ENCODE assay signal across 19 cellular contexts in genomic region chr6:52799272-52799671, GRCh38. TPM values are rescaled to one million over a fixed set of nuclear protein-coding genes. Genes with fewer than 3 reads are reported as not detected.
"Had no signal": no experiment of that assay in that cellular context is flagged by ENCODE, and none has a peak within 500 bp of the region (broad histone marks: within the 10 kb centered on the region; RNA-seq: fewer than 3 reads in every experiment).

No MANE protein-coding gene starts in this region.

RNA-seq across cellular contexts. Expression of gene GSTA1, which starts 4.3 kb away (rescaled TPM):
- total RNA-seq: activated B cell treated with CpG ODN at 0.5 μM for 24 hours; activated CD8-positive, alpha-beta T cell treated with anti-CD3 and anti-CD28 coated beads for 36 hours; activated T-helper 17 cell treated with anti-CD3 and anti-CD28 coated beads, Interleukin-2, amount 50 U/mL, for 72 hours; chondrocyte; foreskin keratinocyte; heart right ventricle; left cardiac atrium; left ventricle myocardium superior; lung microvascular endothelial cell; osteocyte; posterior vena cava; subcutaneous adipose tissue; thoracic aorta had no signal
- polyA plus RNA-seq: foreskin keratinocyte, heart right ventricle had no signal

RNA-seq across cellular contexts. Expression of gene GSTA2, which starts 36.0 kb away (rescaled TPM):
- total RNA-seq: activated B cell treated with CpG ODN at 0.5 μM for 24 hours; activated CD8-positive, alpha-beta T cell treated with anti-CD3 and anti-CD28 coated beads for 36 hours; activated T-cell treated with anti-CD3 and anti-CD28 coated beads, Interleukin-2, amount 50 U/mL, for 4 hours; activated T-helper 17 cell treated with anti-CD3 and anti-CD28 coated beads, Interleukin-2, amount 50 U/mL, for 72 hours; chondrocyte; esophagus mucosa; foreskin keratinocyte; heart right ventricle; left cardiac atrium; left ventricle myocardium superior; lung microvascular endothelial cell; mesenteric fat pad; osteocyte; posterior vena cava; subcutaneous adipose tissue; thoracic aorta had no signal
- polyA plus RNA-seq: foreskin keratinocyte, heart right ventricle had no signal

RNA-seq across cellular contexts. Expression of gene GSTA5, which starts 41.3 kb away (rescaled TPM):
- total RNA-seq: activated B cell treated with CpG ODN at 0.5 μM for 24 hours; activated CD8-positive, alpha-beta T cell treated with anti-CD3 and anti-CD28 coated beads for 36 hours; activated T-cell treated with anti-CD3 and anti-CD28 coated beads, Interleukin-2, amount 50 U/mL, for 4 hours; activated T-helper 17 cell treated with anti-CD3 and anti-CD28 coated beads, Interleukin-2, amount 50 U/mL, for 72 hours; chondrocyte; endodermal cell; esophagus mucosa; foreskin keratinocyte; heart right ventricle; left cardiac atrium; left ventricle myocardium superior; lung microvascular endothelial cell; mesenteric fat pad; mucosa of descending colon; osteocyte; posterior vena cava; right lobe of liver; subcutaneous adipose tissue; thoracic aorta had no signal
- polyA plus RNA-seq: foreskin keratinocyte, heart right ventricle had no signal
